ENCODE assay signal across 8 cellular contexts in the genomic region with DNA sequence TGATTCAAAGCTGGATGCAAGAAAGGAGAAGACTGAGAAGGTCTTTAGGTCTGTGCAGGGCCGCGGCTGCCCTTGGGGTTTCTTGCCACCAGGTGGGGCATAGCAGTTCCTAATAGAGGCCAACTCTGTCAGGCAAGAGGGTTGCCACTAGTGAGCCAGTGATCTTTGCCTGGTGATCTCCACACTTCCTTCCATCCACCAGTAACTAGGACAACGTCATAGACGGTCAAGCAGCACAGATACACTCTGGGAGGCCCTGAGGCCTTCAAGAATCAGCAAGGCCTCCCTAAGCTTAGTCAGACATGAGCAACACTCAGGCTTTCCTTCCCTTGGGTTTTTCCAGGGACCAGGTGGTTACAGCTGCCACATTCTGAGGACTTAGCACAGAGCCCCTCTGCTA. TPM values are rescaled to one million over a fixed set of nuclear protein-coding genes. Genes with fewer than 3 reads are reported as not detected.
DNase-seq lines count a peak whose midpoint lies in the region; ATAC-seq and TF ChIP-seq lines count a peak whose summit lies in the region.

No MANE protein-coding gene starts in this region.

- H3K4me3 ChIP-seq in epithelial cell of esophagus (ENCODE audit: low read length): no peak overlapping the region

- no peak for ATAC-seq in HG03342 (IDR thresholded peaks at IDR 0.05; ENCODE audit: unreplicated experiment)
- no peak for ATAC-seq in GM21528 (IDR thresholded peaks at IDR 0.05; ENCODE audit: low FRiP score, unreplicated experiment)
- ATAC-seq in GM18498 (IDR thresholded peaks at IDR 0.05; ENCODE audit: unreplicated experiment): no peak

- peak; percentile 26 for TF ChIP-seq CTCF in epithelial cell of esophagus (IDR thresholded peaks at IDR 0.05; ENCODE audit: insufficient read depth, low read depth, low read length, missing control alignments)

- DNase-seq in AML-193 (lab: John Stamatoyannopoulos, UW) (peak; percentile 31 to 45), LHCN-M2 (ENCODE audit: low read depth) (peak; percentile 62), epithelial cell of esophagus (ENCODE audit: low read depth) (peak; percentile 66)
- DNase-seq in activated CD4-positive, alpha-beta T cell treated with anti-CD3 and anti-CD28 coated beads for 48 hours: peak; percentile 71
- peak; percentile 36 to 42 for DNase-seq in stimulated activated CD4-positive, alpha-beta T cell treated with anti-CD3 and anti-CD28 coated beads, Interleukin-1b, Interleukin-23, amount 100 ng/mL, for 4 hours (ENCODE audit: low read depth in 2 of 2)

RNA-seq across cellular contexts. Expression of a gene that starts 32.9 kb away (rescaled TPM):
- total RNA-seq in LHCN-M2 (2014; rRNA removed): 24.8 and 25.8 TPM in 2 replicates
- polyA plus RNA-seq in LHCN-M2 (2012): 17.4 TPM
